27 cellular contexts compared by ENCODE assay signal in the genomic region with DNA sequence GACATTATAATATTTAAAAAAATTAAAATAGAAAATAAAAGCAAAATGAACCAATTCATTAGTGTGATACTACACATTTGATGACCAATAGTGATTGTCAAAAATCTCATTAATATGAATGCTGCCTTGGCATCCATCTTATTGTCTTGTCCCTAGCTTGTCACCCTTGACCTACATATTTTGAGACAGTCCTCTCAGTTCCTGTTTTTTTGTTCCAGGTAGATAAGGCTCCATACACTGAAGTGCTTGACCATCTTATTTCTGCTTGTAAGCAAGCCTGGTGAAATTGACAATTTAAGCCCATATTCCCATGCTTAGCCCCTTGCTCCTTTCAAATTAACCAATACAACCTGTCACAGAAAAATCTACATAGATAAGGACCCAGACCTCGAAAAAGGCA.
DNase-seq lines count a peak whose midpoint lies in the region; ATAC-seq, FAIRE-seq and TF ChIP-seq lines count a peak whose summit lies in the region.
"Had no signal": no experiment of that assay in that cellular context is flagged by ENCODE, and none has a peak within 500 bp of the region (broad histone marks: within the 10 kb centered on the region; RNA-seq: fewer than 3 reads in every experiment).

No MANE protein-coding gene starts in this region.

- FAIRE-seq in GM12891 (lab: Jason Lieb, UNC) (no peak), colon (lab: Jason Lieb, UNC) (peak; percentile 64)
- FAIRE-seq: A549, D721Med, GM12892, GM19239 had no signal

- DNase-seq in GM12891 (ENCODE audit: insufficient read length, low spot score): no peak
- DNase-seq in MM.1S: peak; percentile 16
- peak; percentile 57 for DNase-seq in RPMI8226
- DNase-seq in stimulated activated CD4-positive, alpha-beta T cell treated with anti-CD3 and anti-CD28 coated beads, Interleukin-2, amount 100 ng/mL, for 48 hours: no peak
- no peak for DNase-seq in T-helper 17 cell
- DNase-seq in NCI-H2107 treated with DMSO at 0.1 percent for 48 hours (lab: John Stamatoyannopoulos, UW; ENCODE audit: unreplicated experiment): no peak
- DNase-seq: 8988T; ACHN; AML-193; BE2C; CD4-positive, alpha-beta T cell; CD8-positive, alpha-beta memory T cell; DMS 273 treated with DMSO at 0.1 percent for 48 hours; DMS79; EL; GDM1 had no signal

- ATAC-seq in esophagus mucosa (no peak), T-helper 17 cell (no peak)
- ATAC-seq: A549, HCT116 had no signal

- H3K79me2 ChIP-seq in MM.1S (ENCODE audit: low read length): no peaks in the 10 kb centered on the region

- no peaks in the 10 kb centered on the region for H3K36me3 ChIP-seq in MM.1S (replicated peaks; ENCODE audit: insufficient read depth, low read length)
- H3K36me3 ChIP-seq: BE2C; BLaER1 treated with 17β-estradiol and CSF1 and Interleukin-3, amounts not matched to agents 10 nM and 100 nM had no signal

- H3K4me2 ChIP-seq in MM.1S (ENCODE audit: low read depth, low read length): no peak overlapping the region
- H3K4me2 ChIP-seq: A549, GM23338 had no signal

- H3K4me3 Mint-ChIP-seq in T-helper 17 cell: no peak overlapping the region
- H3K4me3 Mint-ChIP-seq: CD14-positive monocyte; CD4-positive, alpha-beta T cell; CD8-positive, alpha-beta memory T cell; GM23338; H9 had no signal

- H3K9ac ChIP-seq in MM.1S (ENCODE audit: low read length): no peak overlapping the region
- H3K9ac ChIP-seq: BLaER1 treated with 17β-estradiol and CSF1 and Interleukin-3, amounts not matched to agents 10 nM and 100 nM had no signal

- H3F3A ChIP-seq in MM.1S (ENCODE audit: insufficient read depth, low read length): no peaks in the 10 kb centered on the region

- H3K27me3 Mint-ChIP-seq in T-helper 17 cell: no peaks in the 10 kb centered on the region
- H3K27me3 Mint-ChIP-seq: CD4-positive, alpha-beta T cell; CD8-positive, alpha-beta memory T cell had no signal

- H3K4me1 Mint-ChIP-seq in T-helper 17 cell: no peaks in the 10 kb centered on the region
- H3K4me1 Mint-ChIP-seq: CD14-positive monocyte; CD8-positive, alpha-beta memory T cell had no signal

- H4K20me1 ChIP-seq in MM.1S (ENCODE audit: insufficient read depth, low read length): no peaks in the 10 kb centered on the region
- H4K20me1 ChIP-seq: BLaER1 treated with 17β-estradiol and CSF1 and Interleukin-3, amounts not matched to agents 10 nM and 100 nM had no signal

- TF ChIP-seq CTCF in MM.1S (IDR thresholded peaks at IDR 0.05; ENCODE audit: low read length): no peak

- H3K9me2 ChIP-seq in MM.1S (replicated peaks; ENCODE audit: insufficient read depth, low read length): no peaks in the 10 kb centered on the region

- H3K4me3 ChIP-seq in MM.1S (ENCODE audit: low read length): no peak overlapping the region
- H3K4me3 ChIP-seq: A549; BLaER1 treated with 17β-estradiol and CSF1 and Interleukin-3, amounts not matched to agents 10 nM and 100 nM; GM23338 had no signal

- no peaks in the 10 kb centered on the region for H3K9me3 ChIP-seq in MM.1S (replicated peaks; ENCODE audit: insufficient read depth, low read length)
- H3K9me3 ChIP-seq in T-helper 17 cell (ENCODE audit: control insufficient read depth, low read length, poor library complexity, severe bottlenecking): no peaks in the 10 kb centered on the region
- H3K9me3 ChIP-seq: A549, BE2C had no signal

- H3K27ac ChIP-seq in MM.1S (ENCODE audit: low read length): no peak overlapping the region
- H3K27ac ChIP-seq: A549; BLaER1 treated with 17β-estradiol and CSF1 and Interleukin-3, amounts not matched to agents 10 nM and 100 nM had no signal

- H3K27me3 ChIP-seq in MM.1S (replicated peaks; ENCODE audit: insufficient read depth, low read length): no peaks in the 10 kb centered on the region
- H3K27me3 ChIP-seq: BE2C had no signal

- H3K36me3 Mint-ChIP-seq in T-helper 17 cell (ENCODE audit: low read depth): no peaks in the 10 kb centered on the region
- H3K36me3 Mint-ChIP-seq: CD14-positive monocyte; CD8-positive, alpha-beta memory T cell had no signal

- H3K4me1 ChIP-seq in MM.1S (ENCODE audit: low read length): no peaks in the 10 kb centered on the region
- H3K4me1 ChIP-seq: A549, BE2C had no signal

- no peak for TF ChIP-seq POLR2A in GM12891 (IDR thresholded peaks at IDR 0.05; ENCODE audit: low read depth, low read length)

- H2AFZ ChIP-seq in MM.1S (ENCODE audit: low read length): no peak overlapping the region
- H2AFZ ChIP-seq: GM23338 had no signal

- H3K27ac Mint-ChIP-seq in T-helper 17 cell: no peak overlapping the region
- H3K27ac Mint-ChIP-seq: CD14-positive monocyte; CD4-positive, alpha-beta T cell; CD8-positive, alpha-beta memory T cell; GM23338; H9 had no signal

TF ChIP-seq in GM12891, 5 proteins besides CTCF, POLR2A, EP300 and RAD21:
- TF ChIP-seq SPI1 (IDR thresholded peaks at IDR 0.05; ENCODE audit: low read depth, low read length): peak; percentile 69
- no peak for TF ChIP-seq TAF1 (IDR thresholded peaks at IDR 0.05; ENCODE audit: low read depth, low read length)
- TF ChIP-seq PAX5 (IDR thresholded peaks at IDR 0.05; ENCODE audit: insufficient read depth, low read length, severe bottlenecking): no peak

Comparison
In these comparisons a context has a peak if more than half of its experiments do, and no peak if none do; other contexts are left out.
1. DNase-seq: peak in MM.1S (single experiment) and RPMI8226 (single experiment); none in GM12891 (single experiment), stimulated activated CD4-positive, alpha-beta T cell treated with anti-CD3 and anti-CD28 coated beads, Interleukin-2, amount 100 ng/mL, for 48 hours (0 of 2), T-helper 17 cell (0 of 3) and NCI-H2107 treated with DMSO at 0.1 percent for 48 hours (single experiment).